Comparison of ENCODE assay signal across 1 cellular context in genomic region chr16:87553174-87553573, GRCh38.
A peak's percentile ranks its signal among the peaks of the same experiment; 100 is the strongest.
TF ChIP-seq lines count a peak whose summit lies in the region.

No MANE protein-coding gene starts in this region.

TF ChIP-seq in HEK293, 187 proteins besides CTCF, POLR2A, EP300 and RAD21 (continued from another document):
- no peak for TF ChIP-seq ZSCAN4 (tag by site-specific recombination; IDR thresholded peaks at IDR 0.05)
- 0 out of 2 replicates have a peak, but pooled peaks have one; percentile 11 for TF ChIP-seq ZNF341 (tag by site-specific recombination; IDR thresholded peaks at IDR 0.05; ENCODE audit: low read depth)
- TF ChIP-seq ZNF518A (tag by site-specific recombination; conservative IDR thresholded peaks at IDR 0.05; ENCODE audit: low read depth), result peak; percentile 91
- TF ChIP-seq ZNF654 (tag by site-specific recombination; IDR thresholded peaks at IDR 0.05; ENCODE audit: low read depth), result peak; percentile 35
- peak; percentile 78; the same call in 1 of the 2 replicates for TF ChIP-seq ZNF558 (tag by site-specific recombination; IDR thresholded peaks at IDR 0.05)
- peak; percentile 67; the same call in 1 of the 2 replicates for TF ChIP-seq ZNF140 (tag by site-specific recombination; IDR thresholded peaks at IDR 0.05)
- 0 out of 2 replicates have a peak, but pooled peaks have one; percentile 43 for TF ChIP-seq ZNF791 (tag by site-specific recombination; IDR thresholded peaks at IDR 0.05)
- TF ChIP-seq AEBP2 (tag by site-specific recombination; IDR thresholded peaks at IDR 0.05; ENCODE audit: borderline replicate concordance), result 0 out of 2 replicates have a peak, but pooled peaks have one; percentile 64
- TF ChIP-seq ZNF555 (tag by site-specific recombination; conservative IDR thresholded peaks at IDR 0.05), result peak; percentile 94
- TF ChIP-seq ZNF530 (tag by site-specific recombination; IDR thresholded peaks at IDR 0.05; ENCODE audit: low read depth), result peak; percentile 58; the same call in 1 of the 2 replicates
- no peak for TF ChIP-seq OSR2 (tag by site-specific recombination; IDR thresholded peaks at IDR 0.05)
- TF ChIP-seq ZNF580 (tag by site-specific recombination; IDR thresholded peaks at IDR 0.05), result peak; percentile 62; the same call in 1 of the 2 replicates
- no peak for TF ChIP-seq ZBTB1 (tag by site-specific recombination; IDR thresholded peaks at IDR 0.05)
- TF ChIP-seq ZNF19 (tag by site-specific recombination; IDR thresholded peaks at IDR 0.05; ENCODE audit: low read depth), result peak; percentile 88
- peak; percentile 85 for TF ChIP-seq ZNF426 (tag by site-specific recombination; IDR thresholded peaks at IDR 0.05)
- TF ChIP-seq ZBTB11 (tag by site-specific recombination; conservative IDR thresholded peaks at IDR 0.05; ENCODE audit: low read depth), result peak; percentile 83
- TF ChIP-seq RBAK (tag by site-specific recombination; IDR thresholded peaks at IDR 0.05), result 0 out of 2 replicates have a peak, but pooled peaks have one; percentile 57
- TF ChIP-seq ZNF292 (tag by site-specific recombination; IDR thresholded peaks at IDR 0.05; ENCODE audit: borderline replicate concordance, low read depth), result peak; percentile 29; the same call in 1 of the 2 replicates
- no peak for TF ChIP-seq ZNF146 (tag by site-specific recombination; IDR thresholded peaks at IDR 0.05)
- no peak for TF ChIP-seq ZNF184 (tag by site-specific recombination; IDR thresholded peaks at IDR 0.05)
- TF ChIP-seq ZNF223 (tag by site-specific recombination; IDR thresholded peaks at IDR 0.05), result peak; percentile 46; the same call in 1 of the 2 replicates
- TF ChIP-seq ZNF837 (tag by site-specific recombination; IDR thresholded peaks at IDR 0.05), result no peak
- TF ChIP-seq ZNF623 (tag by site-specific recombination; IDR thresholded peaks at IDR 0.05), result peak; percentile 86
- 0 out of 2 replicates have a peak, but pooled peaks have one; percentile 48 for TF ChIP-seq ZNF433 (tag by site-specific recombination; IDR thresholded peaks at IDR 0.05; ENCODE audit: low read depth)
- no peak for TF ChIP-seq ZNF416 (tag by site-specific recombination; IDR thresholded peaks at IDR 0.05)
- 0 out of 2 replicates have a peak, but pooled peaks have one; percentile 56 for TF ChIP-seq ZNF664 (tag by site-specific recombination; IDR thresholded peaks at IDR 0.05)
- no peak for TF ChIP-seq ZNF248 (tag by site-specific recombination; IDR thresholded peaks at IDR 0.05)
- no peak for TF ChIP-seq PRDM6 (tag by site-specific recombination; IDR thresholded peaks at IDR 0.05)
- peak; percentile 50; the same call in 1 of the 2 replicates for TF ChIP-seq MYNN (tag by site-specific recombination; IDR thresholded peaks at IDR 0.05; ENCODE audit: borderline replicate concordance)
- peak; percentile 67; the same call in 1 of the 2 replicates for TF ChIP-seq ZNF202 (tag by site-specific recombination; IDR thresholded peaks at IDR 0.05; ENCODE audit: borderline replicate concordance)
- peak; percentile 85 for TF ChIP-seq ZNF560 (tag by site-specific recombination; IDR thresholded peaks at IDR 0.05; ENCODE audit: borderline replicate concordance)
- TF ChIP-seq GFI1B (tag by site-specific recombination; IDR thresholded peaks at IDR 0.05), result 0 out of 2 replicates have a peak, but pooled peaks have one; percentile 49
- no peak for TF ChIP-seq INSM2 (tag by site-specific recombination; IDR thresholded peaks at IDR 0.05)
